In the genomic region with DNA sequence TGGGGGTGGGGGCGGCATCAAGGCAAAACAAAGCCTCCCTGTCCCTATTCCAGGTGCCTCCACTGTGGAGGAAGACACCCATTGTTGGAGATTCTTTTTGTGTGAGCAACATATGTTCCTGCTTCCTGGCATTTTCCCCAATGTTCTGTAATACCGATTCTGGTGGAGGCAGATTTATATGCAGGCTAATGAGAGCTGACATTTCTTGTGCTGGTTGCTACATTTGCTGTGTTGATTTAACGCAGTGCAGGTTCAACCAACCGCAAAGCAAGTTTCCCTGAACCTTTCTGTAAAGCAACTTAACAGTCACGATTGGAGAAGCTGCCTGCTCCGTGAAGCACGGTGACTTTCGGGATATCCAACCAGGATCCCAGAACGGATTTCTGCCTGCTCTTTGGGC, we compare ENCODE assay signal across 12 cellular contexts.
A peak's percentile ranks its signal among the peaks of the same experiment; 100 is the strongest.
DNase-seq lines count a peak whose midpoint lies in the region; ATAC-seq and TF ChIP-seq lines count a peak whose summit lies in the region.
"Had no signal": no experiment of that assay in that cellular context is flagged by ENCODE, and none has a peak within 500 bp of the region (broad histone marks: within the 10 kb centered on the region; RNA-seq: fewer than 3 reads in every experiment).

No MANE protein-coding gene starts in this region.

- ATAC-seq in HG03378 (IDR thresholded peaks at IDR 0.05; ENCODE audit: unreplicated experiment) (no peak), HG03097 (IDR thresholded peaks at IDR 0.05; ENCODE audit: low FRiP score, unreplicated experiment) (no peak)
- ATAC-seq: HCT116, right lobe of liver had no signal

- H3K9me3 Mint-ChIP-seq in nephron: no peaks in the 10 kb centered on the region

- TF ChIP-seq CTCF in nephron (IDR thresholded peaks at IDR 0.05; ENCODE audit: unreplicated experiment in 3 of 3): no peak

- peak overlapping the region; percentile 26 to 46 (median 42) for H3K27ac Mint-ChIP-seq in nephron

- DNase-seq in DMS 273 treated with DMSO at 0.1 percent for 48 hours (lab: John Stamatoyannopoulos, UW) (peak; percentile 19), HT1080 (ENCODE audit: low read depth) (peak; percentile 68), cerebellar nuclear complex (lab: John Stamatoyannopoulos, UW) (peak; percentile 34 to 87), medulla oblongata (ENCODE audit: extremely low spot score) (no peak)
- no peak for DNase-seq in activated effector memory CD4-positive, alpha-beta T cell treated with anti-CD3 and anti-CD28 coated beads, Interleukin-2, amount 50 U/mL, for 16 hours
- DNase-seq: activated CD8-positive, alpha-beta memory T cell treated with anti-CD3 and anti-CD28 coated beads, Interleukin-2, amount 50 U/mL, for 48 hours; right lobe of liver; RPMI8226 had no signal

- peak overlapping the region in 2 of 3 experiments; percentile 19 to 20 for H3K4me3 Mint-ChIP-seq in nephron

- H3K36me3 Mint-ChIP-seq in nephron (ENCODE audit: low read depth): no peaks in the 10 kb centered on the region

- H3K4me1 Mint-ChIP-seq in nephron: peaks cover 57% of the 10 kb centered on the region

- peaks cover 5% of the 10 kb centered on the region for H3K27me3 Mint-ChIP-seq in nephron (ENCODE audit: low read depth)

Comparison
In these comparisons a context has a peak if more than half of its experiments do, and no peak if none do; other contexts are left out.
1. DNase-seq: peak in DMS 273 treated with DMSO at 0.1 percent for 48 hours (single experiment), HT1080 (single experiment) and cerebellar nuclear complex (2 of 2); none in activated effector memory CD4-positive, alpha-beta T cell treated with anti-CD3 and anti-CD28 coated beads, Interleukin-2, amount 50 U/mL, for 16 hours (single experiment) and medulla oblongata (single experiment).